13 cellular contexts compared by ENCODE assay signal in the genomic region with DNA sequence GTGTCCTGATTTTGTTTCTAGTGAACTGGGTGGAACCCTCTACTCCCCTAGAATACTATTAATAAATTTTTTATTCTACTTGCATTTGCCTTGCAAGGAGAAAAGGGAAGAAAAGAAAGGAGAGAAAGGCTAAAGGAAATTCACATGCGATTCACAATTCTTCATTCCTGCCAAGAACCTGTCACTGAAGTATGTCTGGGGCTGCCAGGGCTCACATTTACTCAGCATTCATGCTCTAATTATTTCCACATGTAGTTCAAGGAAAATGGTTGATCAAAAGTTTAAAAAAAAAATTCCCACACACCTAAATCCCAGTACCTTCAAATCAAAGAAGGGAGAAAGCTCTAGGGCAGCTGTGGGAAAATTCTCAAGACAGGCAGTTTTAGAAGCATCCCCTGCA. TPM values are rescaled to one million over a fixed set of nuclear protein-coding genes. Genes with fewer than 3 reads are reported as not detected.
A peak's percentile ranks its signal among the peaks of the same experiment; 100 is the strongest.
DNase-seq lines count a peak whose midpoint lies in the region; ATAC-seq and TF ChIP-seq lines count a peak whose summit lies in the region.
"Had no signal": no experiment of that assay in that cellular context is flagged by ENCODE, and none has a peak within 500 bp of the region (broad histone marks: within the 10 kb centered on the region; RNA-seq: fewer than 3 reads in every experiment).

No MANE protein-coding gene starts in this region.

- H3K27ac ChIP-seq in ascending aorta (peak overlapping the region; percentile 77 to 80), heart right ventricle (peak overlapping the region; percentile 29 to 89 (median 86)), rectal smooth muscle tissue (ENCODE audit: low read depth, low read length) (peak overlapping the region; percentile 63), colonic mucosa (no peak overlapping the region)
- H3K27ac ChIP-seq: neutrophil, SJCRH30 had no signal

- H3K9ac ChIP-seq in rectal smooth muscle tissue (ENCODE audit: low read length) (no peak overlapping the region), colonic mucosa (ENCODE audit: low read depth in 2 of 2, low read length in 2 of 2) (no peak overlapping the region)

- H3K4me1 ChIP-seq in ascending aorta (peaks cover 54 to 90% of the 10 kb centered on the region in 2 donors), heart right ventricle (peaks cover 29 to 100% (median 93%) of the 10 kb centered on the region in 9 donors), rectal smooth muscle tissue (ENCODE audit: control insufficient read depth, insufficient read depth, low read length) (peaks cover 65% of the 10 kb centered on the region), colonic mucosa (no peaks in the 10 kb centered on the region)
- H3K4me1 ChIP-seq: SJCRH30 had no signal

- H3K36me3 ChIP-seq in BJ (ENCODE audit: control insufficient read depth, insufficient read depth, low read length) (peaks cover 10% of the 10 kb centered on the region), ascending aorta (peaks cover 10 to 17% of the 10 kb centered on the region in 2 donors), heart right ventricle (peaks cover 0 to 36% (median 5%) of the 10 kb centered on the region in 9 donors), rectal smooth muscle tissue (ENCODE audit: control insufficient read depth, insufficient read depth, low read length) (peaks cover 3% of the 10 kb centered on the region), colonic mucosa (no peaks in the 10 kb centered on the region)
- H3K36me3 ChIP-seq: neutrophil had no signal

- no peaks in the 10 kb centered on the region for H3K9me3 ChIP-seq in ascending aorta
- no peaks in the 10 kb centered on the region for H3K9me3 ChIP-seq in heart right ventricle
- H3K9me3 ChIP-seq in colonic mucosa = no peaks in the 10 kb centered on the region
- H3K9me3 ChIP-seq: neutrophil, SJCRH30 had no signal

- ATAC-seq in heart right ventricle = peak in 6 of 8 donors; percentile 24 to 60 (median 43)
- ATAC-seq: CD8-positive, alpha-beta T cell had no signal

- 18 to 22% methylated on average over 1 of the region's 1 CpG for WGBS in heart right ventricle, 2 donors

- CTCF ChIA-PET in BJ (lab: Yijun Ruan, JAX) = interaction anchor here (0.6 to 7.3 kb wide), 6 partner anchors 9 to 375 kb away, joined by 3 to 48 read pairs (median 3); no protein-coding TSS in a partner anchor

- H3K27me3 ChIP-seq in BJ (ENCODE audit: control insufficient read depth, insufficient read depth, low read length) (no peaks in the 10 kb centered on the region), ascending aorta (no peaks in the 10 kb centered on the region), heart right ventricle (no peaks in the 10 kb centered on the region), rectal smooth muscle tissue (ENCODE audit: control insufficient read depth, insufficient read depth, low read length) (no peaks in the 10 kb centered on the region), colonic mucosa (no peaks in the 10 kb centered on the region)
- H3K27me3 ChIP-seq: SJCRH30 had no signal

- TF ChIP-seq CTCF in BJ (IDR thresholded peaks at IDR 0.05; ENCODE audit: insufficient read depth, low read depth, low read length) (no peak), ascending aorta (IDR thresholded peaks at IDR 0.05) (no peak), heart right ventricle (IDR thresholded peaks at IDR 0.05) (no peak), colonic mucosa (IDR thresholded peaks at IDR 0.05) (no peak)

- intact Hi-C loops in ascending aorta (cut with DNase I) (loop anchor here (2.0 to 10.0 kb wide), 3 partner anchors 71 to 751 kb away; a partner anchor contains a TSS), heart right ventricle (cut with DNase I) (loop anchor here in 3 of 10 donors (2.0 to 10.0 kb wide), 4 partner anchors 25 to 331 kb away; a partner anchor contains a TSS), colonic mucosa (cut with DNase I) (no loop called here), posterior cingulate gyrus (cut with DNase I) (no loop called here)

- POLR2A ChIA-PET in BJ (lab: Charles Lee) = no interaction called here

- DNase-seq in BJ (ENCODE audit: low read depth) (peak; percentile 77), ascending aorta (ENCODE audit: low spot score in 2 of 2) (peak in 1 of 2 donors; percentile 83), heart right ventricle (no peak), occipital lobe (lab: John Stamatoyannopoulos, UW) (no peak), colonic mucosa (no peak), posterior cingulate gyrus (no peak)
- DNase-seq in activated CD4-positive, alpha-beta T cell treated with anti-CD3 and anti-CD28 coated beads, Interleukin-2, amount 50 U/mL, for 1 hour = no peak
- DNase-seq: activated CD4-positive, alpha-beta T cell treated with anti-CD3 and anti-CD28 coated beads, Interleukin-2, amount 10 ng/mL, durations not matched to agents 24 days and 14 days; CD8-positive, alpha-beta T cell; NCI-H2227 treated with DMSO at 0.1 percent for 48 hours; SJCRH30 had no signal

- H3K4me3 ChIP-seq in BJ (ENCODE audit: low read depth, low read length) = no peak overlapping the region
- H3K4me3 ChIP-seq in ascending aorta = peak overlapping the region in 1 of 2 donors; percentile 32
- H3K4me3 ChIP-seq in heart right ventricle = no peak overlapping the region
- no peak overlapping the region for H3K4me3 ChIP-seq in rectal smooth muscle tissue (ENCODE audit: low read length)
- H3K4me3 ChIP-seq in colonic mucosa = no peak overlapping the region
- H3K4me3 ChIP-seq: SJCRH30 had no signal

RNA-seq across cellular contexts. Expression of a gene that starts 24.9 kb away (rescaled TPM):
- 3,514 and 4,020 TPM in 2 replicates for polyA plus RNA-seq in BJ (2011; rRNA removed)
- 1,152 and 1,696 TPM in 2 replicates for polyA minus RNA-seq in BJ (2011; rRNA and poly(A)+ RNA removed)
- total RNA-seq in ascending aorta = 790 TPM
- 100 to 1,000 TPM; 100 to 346 (median 213) TPM for total RNA-seq in heart right ventricle
- polyA plus RNA-seq in heart right ventricle = 10 to 100 TPM; 54.4 to 88.5 TPM
- total RNA-seq in occipital lobe = 63.8 TPM
- 10 to 100 TPM; 20.4 to 81.8 TPM for total RNA-seq in colonic mucosa
